Comparison of ENCODE assay signal across 1 cellular context in genomic region chr2:101252408-101253012, GRCh38.
TF ChIP-seq lines count a peak whose summit lies in the region.

Gene CNOT11, plus strand, starts transcription at chr2:101252886. Its CDS starts 79 bp downstream, at chr2:101252965.

TF ChIP-seq in HEK293, 187 proteins besides CTCF, POLR2A, EP300 and RAD21 (continued from another document and continues in another):
- TF ChIP-seq TRIM28 (IDR thresholded peaks at IDR 0.05; ENCODE audit: borderline replicate concordance, low read length): 0 out of 2 replicates have a peak, but pooled peaks have one; percentile 19
- no peak for TF ChIP-seq ZNF426 (tag by site-specific recombination; IDR thresholded peaks at IDR 0.05)
- TF ChIP-seq YY1 (tag by site-specific recombination; IDR thresholded peaks at IDR 0.05): no peak
- no peak for TF ChIP-seq ZNF629 (tag by site-specific recombination; IDR thresholded peaks at IDR 0.05)
- TF ChIP-seq ZNF473 (tag by site-specific recombination; IDR thresholded peaks at IDR 0.05): no peak
- peak; percentile 74 for TF ChIP-seq ZBTB26 (tag by site-specific recombination; optimal IDR thresholded peaks at IDR 0.05)
- TF ChIP-seq ZEB2 (tag by site-specific recombination; IDR thresholded peaks at IDR 0.05): no peak
- TF ChIP-seq ZNF670 (tag by site-specific recombination; IDR thresholded peaks at IDR 0.05; ENCODE audit: low read depth): no peak
- peak; percentile 62 for TF ChIP-seq ZNF398 (tag by site-specific recombination; IDR thresholded peaks at IDR 0.05)
- no peak for TF ChIP-seq ZNF747 (tag by site-specific recombination; IDR thresholded peaks at IDR 0.05)
- no peak; the same call in 1 of the 2 replicates for TF ChIP-seq ZNF660 (tag by site-specific recombination; IDR thresholded peaks at IDR 0.05)
- no peak for TF ChIP-seq ZNF155 (tag by site-specific recombination; IDR thresholded peaks at IDR 0.05)
- TF ChIP-seq ZNF544 (tag by site-specific recombination; IDR thresholded peaks at IDR 0.05): no peak
- no peak for TF ChIP-seq ZNF211 (tag by site-specific recombination; IDR thresholded peaks at IDR 0.05; ENCODE audit: low read depth)
- no peak for TF ChIP-seq PRDM4 (tag by site-specific recombination; IDR thresholded peaks at IDR 0.05)
- TF ChIP-seq ZNF558 (tag by site-specific recombination; IDR thresholded peaks at IDR 0.05): no peak
- TF ChIP-seq GLIS1 (tag by site-specific recombination; IDR thresholded peaks at IDR 0.05): peak; percentile 54
- TF ChIP-seq KLF10 (tag by site-specific recombination; IDR thresholded peaks at IDR 0.05): no peak
- no peak for TF ChIP-seq ZNF223 (tag by site-specific recombination; IDR thresholded peaks at IDR 0.05)
- TF ChIP-seq ZBTB21 (tag by site-specific recombination; IDR thresholded peaks at IDR 0.05): no peak
- TF ChIP-seq SP2 (tag by site-specific recombination; IDR thresholded peaks at IDR 0.05): peak; percentile 78
- no peak for TF ChIP-seq ZNF704 (tag by site-specific recombination; IDR thresholded peaks at IDR 0.05)
- TF ChIP-seq ZSCAN4 (tag by site-specific recombination; IDR thresholded peaks at IDR 0.05): no peak
- TF ChIP-seq ZBTB8A (tag by site-specific recombination; IDR thresholded peaks at IDR 0.05): peak; percentile 20; the same call in 1 of the 2 replicates
- no peak for TF ChIP-seq ZFP41 (tag by site-specific recombination; IDR thresholded peaks at IDR 0.05; ENCODE audit: borderline replicate concordance)
- TF ChIP-seq ZNF202 (tag by site-specific recombination; IDR thresholded peaks at IDR 0.05; ENCODE audit: borderline replicate concordance): no peak
- TF ChIP-seq ZBTB6 (tag by site-specific recombination; IDR thresholded peaks at IDR 0.05): no peak
- TF ChIP-seq REST (tag by site-specific recombination; IDR thresholded peaks at IDR 0.05): no peak; the same call in none of the 2 replicates
- no peak; the same call in 1 of the 2 replicates for TF ChIP-seq ZXDB (tag by site-specific recombination; IDR thresholded peaks at IDR 0.05)
- no peak for TF ChIP-seq ZSCAN30 (tag by site-specific recombination; IDR thresholded peaks at IDR 0.05)
- TF ChIP-seq GLIS2 (tag by site-specific recombination; IDR thresholded peaks at IDR 0.05): peak; percentile 38
- TF ChIP-seq ZNF311 (tag by site-specific recombination; IDR thresholded peaks at IDR 0.05; ENCODE audit: borderline replicate concordance): no peak
- TF ChIP-seq ZNF433 (tag by site-specific recombination; IDR thresholded peaks at IDR 0.05; ENCODE audit: low read depth): no peak
- no peak for TF ChIP-seq ZNF112 (tag by site-specific recombination; IDR thresholded peaks at IDR 0.05)
- TF ChIP-seq ZSCAN16 (tag by site-specific recombination; IDR thresholded peaks at IDR 0.05): no peak
- TF ChIP-seq AEBP2 (tag by site-specific recombination; IDR thresholded peaks at IDR 0.05; ENCODE audit: borderline replicate concordance): no peak
- TF ChIP-seq ZNF701 (tag by site-specific recombination; IDR thresholded peaks at IDR 0.05): no peak
- TF ChIP-seq KLF8 (tag by site-specific recombination; IDR thresholded peaks at IDR 0.05): 0 out of 2 replicates have a peak, but pooled peaks have one; percentile 29
- TF ChIP-seq ZNF837 (tag by site-specific recombination; IDR thresholded peaks at IDR 0.05): no peak
- TF ChIP-seq PRDM10 (tag by site-specific recombination; IDR thresholded peaks at IDR 0.05): no peak
- TF ChIP-seq MEIS1 (CRISPR knock-in tag; IDR thresholded peaks at IDR 0.05; ENCODE audit: borderline replicate concordance): no peak
- TF ChIP-seq ZBTB49 (tag by site-specific recombination; IDR thresholded peaks at IDR 0.05; ENCODE audit: low read depth): no peak
